Comparison of ENCODE assay signal across 9 cellular contexts in genomic region chr10:3146289-3146688, GRCh38.
"Had no signal": no experiment of that assay in that cellular context is flagged by ENCODE, and none has a peak within 500 bp of the region (broad histone marks: within the 10 kb centered on the region; RNA-seq: fewer than 3 reads in every experiment).

No MANE protein-coding gene starts in this region.

- H3K4me3 Mint-ChIP-seq: HFFc6, IgD-negative memory B cell had no signal

- H3K9me3 Mint-ChIP-seq: HFFc6, IgD-negative memory B cell had no signal

- DNase-seq: GM23248, GOT3, H7, HFFc6 had no signal

- H3K4me1 ChIP-seq: HAP-1 had no signal

- H3K27me3 Mint-ChIP-seq: IgD-negative memory B cell had no signal

- FAIRE-seq: HepG2 had no signal

- H3K4me3 ChIP-seq: GM23248, HAP-1 had no signal

- H3K27ac Mint-ChIP-seq: HFFc6, IgD-negative memory B cell had no signal

- ATAC-seq: HCT116, HepG2 had no signal

- H3K27ac ChIP-seq: GM23248, HL-60 had no signal

- H3K4me1 Mint-ChIP-seq: IgD-negative memory B cell had no signal

- H3K9ac ChIP-seq: GM23248 had no signal

- H3K9me3 ChIP-seq: HAP-1 had no signal
